Comparison of ENCODE assay signal across 19 cellular contexts in the genomic region with DNA sequence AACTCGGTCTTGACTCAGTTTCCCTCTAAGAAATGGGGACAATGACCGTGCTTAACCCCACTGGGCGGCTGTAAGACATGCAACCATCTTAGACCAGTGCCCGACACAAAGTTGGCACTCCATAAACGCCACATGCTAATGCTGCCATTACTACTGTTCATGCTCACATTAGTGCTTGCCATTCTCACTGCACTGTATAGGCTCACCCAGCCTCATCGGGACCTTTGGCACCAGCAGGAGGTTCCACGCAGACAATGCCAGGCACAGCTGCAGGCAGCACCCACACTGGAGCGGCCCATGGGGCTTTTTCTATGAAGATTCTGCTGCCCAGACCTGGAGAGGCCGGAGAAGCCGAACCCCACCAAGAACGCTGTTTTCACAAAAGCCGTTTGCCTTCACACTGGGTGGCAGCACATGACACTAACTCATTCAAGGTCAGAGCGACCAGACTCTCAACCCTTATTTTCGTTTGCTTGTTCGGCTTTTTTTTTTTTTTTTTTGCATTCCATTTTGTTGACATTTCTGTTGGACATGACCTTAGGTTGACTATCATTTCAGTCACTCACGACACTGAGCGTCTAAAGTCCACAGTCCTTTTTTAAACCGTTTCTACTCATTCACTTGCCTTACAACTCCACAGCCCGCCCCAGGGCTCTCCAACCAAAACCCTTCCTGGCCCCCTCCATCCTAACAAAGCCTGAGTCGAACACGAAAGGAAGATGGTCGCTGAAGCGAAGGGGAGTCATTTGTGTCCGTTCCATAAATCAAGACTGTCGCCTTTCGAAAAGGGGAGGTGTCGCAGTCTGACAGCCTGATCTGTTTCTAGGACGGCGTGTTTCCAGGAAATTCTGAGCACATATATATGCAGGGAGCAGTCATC.
DNase-seq lines count a peak whose midpoint lies in the region; ATAC-seq and TF ChIP-seq lines count a peak whose summit lies in the region.
"Had no signal": no experiment of that assay in that cellular context is flagged by ENCODE, and none has a peak within 500 bp of the region (broad histone marks: within the 10 kb centered on the region; RNA-seq: fewer than 3 reads in every experiment).

No MANE protein-coding gene starts in this region.

- WGBS in body of pancreas, 2 donors = 36 to 43% methylated on average over 28 to 29 of the region's 29 CpGs
- WGBS in liver = 35% methylated on average over 29 of the region's 29 CpGs

- peak; percentile 32 for DNase-seq in H7
- DNase-seq in body of pancreas = peak; percentile 25 to 54 (median 41)
- DNase-seq in renal cortical epithelial cell (ENCODE audit: low read depth) = peak; percentile 17
- DNase-seq in effector CD4-positive, alpha-beta T cell = no peak
- DNase-seq in ecto neural progenitor cell (ENCODE audit: low spot score) = no peak
- no peak for DNase-seq in T1000 (lab: John Stamatoyannopoulos, UW)
- DNase-seq in RKO (ENCODE audit: low spot score) = no peak
- DNase-seq: activated B cell treated with CpG ODN at 0.5 μM for 24 hours; activated effector memory CD4-positive, alpha-beta T cell treated with anti-CD3 and anti-CD28 coated beads, Interleukin-2, amount 50 U/mL, for 16 hours; amniotic stem cell; BE2C; NCI-H1092 treated with DMSO at 0.1 percent for 48 hours; NCI-H226; Right ventricle myocardium superior; stimulated activated CD4-positive, alpha-beta T cell treated with anti-CD3 and anti-CD28 coated beads, Interleukin-4, amount 100 ng/mL, for 24 hours; T-helper 17 cell; testis had no signal

- H3K27me3 ChIP-seq in H7 (ENCODE audit: control insufficient read depth, insufficient read depth, low read length) (no peaks in the 10 kb centered on the region), body of pancreas (no peaks in the 10 kb centered on the region), liver (ENCODE audit: control insufficient read depth in 4 of 4, insufficient read depth in 4 of 4, low read length in 3 of 4) (no peaks in the 10 kb centered on the region)
- H3K27me3 ChIP-seq: BE2C, gastroesophageal sphincter, testis had no signal

- TF ChIP-seq CTCF in body of pancreas (IDR thresholded peaks at IDR 0.05) (peak in 3 of 7 experiments; percentile 18 to 27 (median 22)), liver (IDR thresholded peaks at IDR 0.05; ENCODE audit: low read depth, low read length, missing input control) (no peak)

- no peak overlapping the region for H3K27ac ChIP-seq in body of pancreas
- H3K27ac ChIP-seq in liver (ENCODE audit: low read depth in 1 of 2, low read length in 2 of 2) = peak overlapping the region; percentile 86 to 95
- H3K27ac ChIP-seq: gastroesophageal sphincter, testis had no signal

- intact Hi-C loops in body of pancreas (cut with DNase I) = no loop called here

- no peak for TF ChIP-seq POLR2A in body of pancreas (IDR thresholded peaks at IDR 0.05)

- peak; percentile 77 for ATAC-seq in body of pancreas
- ATAC-seq: gastroesophageal sphincter, T-helper 17 cell had no signal

- H3K9ac ChIP-seq in liver (ENCODE audit: low read depth in 1 of 2, low read length in 2 of 2) = peak overlapping the region; percentile 86 to 95

- no peaks in the 10 kb centered on the region for H3K36me3 ChIP-seq in H7 (replicated peaks; ENCODE audit: control insufficient read depth, insufficient read depth, low read length)
- H3K36me3 ChIP-seq in body of pancreas (replicated peaks in 1 of 2; ENCODE audit: insufficient read depth in 1 of 2, low read depth in 2 of 2) = no peaks in the 10 kb centered on the region
- H3K36me3 ChIP-seq in liver (ENCODE audit: control insufficient read depth in 4 of 4, insufficient read depth in 3 of 4, low read depth in 1 of 4, low read length in 3 of 4) = no peaks in the 10 kb centered on the region
- H3K36me3 ChIP-seq: BE2C, gastroesophageal sphincter had no signal

- H3K4me3 ChIP-seq in H7 (ENCODE audit: insufficient read depth, low read depth, low read length) (no peak overlapping the region), body of pancreas (no peak overlapping the region), liver (ENCODE audit: low read depth in 1 of 3, low read length in 3 of 3) (peak overlapping the region; percentile 40 to 87 (median 66))
- H3K4me3 ChIP-seq: gastroesophageal sphincter, testis had no signal

- H3K4me1 ChIP-seq in body of pancreas = peaks cover 12% of the 10 kb centered on the region
- H3K4me1 ChIP-seq in liver (ENCODE audit: control insufficient read depth in 4 of 4, insufficient read depth in 4 of 4, low read length in 3 of 4) = peaks cover 5 to 16% (median 8%) of the 10 kb centered on the region in 4 donors
- H3K4me1 ChIP-seq: BE2C, gastroesophageal sphincter, testis had no signal

- peak; percentile 69 to 76 for TF ChIP-seq RAD21 in liver (IDR thresholded peaks at IDR 0.05)

- H3K9me3 ChIP-seq in body of pancreas = peaks cover 0 to 4% (median 0%) of the 10 kb centered on the region in 3 donors
- H3K9me3 ChIP-seq in liver (ENCODE audit: control insufficient read depth in 4 of 4, low read length in 3 of 4) = no peaks in the 10 kb centered on the region
- H3K9me3 ChIP-seq: BE2C, testis had no signal

TF ChIP-seq in liver, 16 proteins besides CTCF, POLR2A, EP300 and RAD21:
- TF ChIP-seq HNF4G (IDR thresholded peaks at IDR 0.05) = peak; percentile 92
- TF ChIP-seq MAX (IDR thresholded peaks at IDR 0.05) = peak; percentile 81
- TF ChIP-seq, protein P1, sequence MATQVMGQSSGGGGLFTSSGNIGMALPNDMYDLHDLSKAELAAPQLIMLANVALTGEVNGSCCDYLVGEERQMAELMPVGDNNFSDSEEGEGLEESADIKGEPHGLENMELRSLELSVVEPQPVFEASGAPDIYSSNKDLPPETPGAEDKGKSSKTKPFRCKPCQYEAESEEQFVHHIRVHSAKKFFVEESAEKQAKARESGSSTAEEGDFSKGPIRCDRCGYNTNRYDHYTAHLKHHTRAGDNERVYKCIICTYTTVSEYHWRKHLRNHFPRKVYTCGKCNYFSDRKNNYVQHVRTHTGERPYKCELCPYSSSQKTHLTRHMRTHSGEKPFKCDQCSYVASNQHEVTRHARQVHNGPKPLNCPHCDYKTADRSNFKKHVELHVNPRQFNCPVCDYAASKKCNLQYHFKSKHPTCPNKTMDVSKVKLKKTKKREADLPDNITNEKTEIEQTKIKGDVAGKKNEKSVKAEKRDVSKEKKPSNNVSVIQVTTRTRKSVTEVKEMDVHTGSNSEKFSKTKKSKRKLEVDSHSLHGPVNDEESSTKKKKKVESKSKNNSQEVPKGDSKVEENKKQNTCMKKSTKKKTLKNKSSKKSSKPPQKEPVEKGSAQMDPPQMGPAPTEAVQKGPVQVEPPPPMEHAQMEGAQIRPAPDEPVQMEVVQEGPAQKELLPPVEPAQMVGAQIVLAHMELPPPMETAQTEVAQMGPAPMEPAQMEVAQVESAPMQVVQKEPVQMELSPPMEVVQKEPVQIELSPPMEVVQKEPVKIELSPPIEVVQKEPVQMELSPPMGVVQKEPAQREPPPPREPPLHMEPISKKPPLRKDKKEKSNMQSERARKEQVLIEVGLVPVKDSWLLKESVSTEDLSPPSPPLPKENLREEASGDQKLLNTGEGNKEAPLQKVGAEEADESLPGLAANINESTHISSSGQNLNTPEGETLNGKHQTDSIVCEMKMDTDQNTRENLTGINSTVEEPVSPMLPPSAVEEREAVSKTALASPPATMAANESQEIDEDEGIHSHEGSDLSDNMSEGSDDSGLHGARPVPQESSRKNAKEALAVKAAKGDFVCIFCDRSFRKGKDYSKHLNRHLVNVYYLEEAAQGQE (IDR thresholded peaks at IDR 0.05) = peak; percentile 93
- TF ChIP-seq, protein P2, sequence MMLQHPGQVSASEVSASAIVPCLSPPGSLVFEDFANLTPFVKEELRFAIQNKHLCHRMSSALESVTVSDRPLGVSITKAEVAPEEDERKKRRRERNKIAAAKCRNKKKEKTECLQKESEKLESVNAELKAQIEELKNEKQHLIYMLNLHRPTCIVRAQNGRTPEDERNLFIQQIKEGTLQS (IDR thresholded peaks at IDR 0.05) = peak; percentile 70
- peak; percentile 66 for TF ChIP-seq NR2F2 (IDR thresholded peaks at IDR 0.05)
- peak; percentile 96 to 97 for TF ChIP-seq HNF4A (conservative IDR thresholded peaks at IDR 0.05)
- TF ChIP-seq YY1 (IDR thresholded peaks at IDR 0.05) = peak; percentile 68
- TF ChIP-seq, protein P3, sequence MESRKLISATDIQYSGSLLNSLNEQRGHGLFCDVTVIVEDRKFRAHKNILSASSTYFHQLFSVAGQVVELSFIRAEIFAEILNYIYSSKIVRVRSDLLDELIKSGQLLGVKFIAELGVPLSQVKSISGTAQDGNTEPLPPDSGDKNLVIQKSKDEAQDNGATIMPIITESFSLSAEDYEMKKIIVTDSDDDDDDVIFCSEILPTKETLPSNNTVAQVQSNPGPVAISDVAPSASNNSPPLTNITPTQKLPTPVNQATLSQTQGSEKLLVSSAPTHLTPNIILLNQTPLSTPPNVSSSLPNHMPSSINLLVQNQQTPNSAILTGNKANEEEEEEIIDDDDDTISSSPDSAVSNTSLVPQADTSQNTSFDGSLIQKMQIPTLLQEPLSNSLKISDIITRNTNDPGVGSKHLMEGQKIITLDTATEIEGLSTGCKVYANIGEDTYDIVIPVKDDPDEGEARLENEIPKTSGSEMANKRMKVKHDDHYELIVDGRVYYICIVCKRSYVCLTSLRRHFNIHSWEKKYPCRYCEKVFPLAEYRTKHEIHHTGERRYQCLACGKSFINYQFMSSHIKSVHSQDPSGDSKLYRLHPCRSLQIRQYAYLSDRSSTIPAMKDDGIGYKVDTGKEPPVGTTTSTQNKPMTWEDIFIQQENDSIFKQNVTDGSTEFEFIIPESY (IDR thresholded peaks at IDR 0.05) = peak; percentile 32
- peak; percentile 90 to 94 for TF ChIP-seq RXRA (IDR thresholded peaks at IDR 0.05)
- no peak for TF ChIP-seq GABPA (IDR thresholded peaks at IDR 0.05 in 1 of 2, conservative IDR thresholded peaks at IDR 0.05 in 1 of 2)
- TF ChIP-seq SP1 (IDR thresholded peaks at IDR 0.05) = peak; percentile 98
- no peak for TF ChIP-seq FOXA1 (IDR thresholded peaks at IDR 0.05)
- TF ChIP-seq JUND (IDR thresholded peaks at IDR 0.05) = peak; percentile 52 to 53
- peak; percentile 84 for TF ChIP-seq TAF1 (conservative IDR thresholded peaks at IDR 0.05)
- TF ChIP-seq FOXA2 (IDR thresholded peaks at IDR 0.05) = peak; percentile 31
- no peak for TF ChIP-seq EGR1 (IDR thresholded peaks at IDR 0.05; ENCODE audit: low read depth in 2 of 2)

Comparison
In these comparisons a context has a peak if more than half of its experiments do, and no peak if none do; other contexts are left out.
1. DNase-seq: peak in H7 (single experiment), body of pancreas (4 of 4) and renal cortical epithelial cell (single experiment); none in effector CD4-positive, alpha-beta T cell (single experiment), ecto neural progenitor cell (single experiment), T1000 (single experiment) and RKO (single experiment).
2. H3K4me3 ChIP-seq: peak in liver (3 of 3); none in H7 (single experiment) and body of pancreas (0 of 2).
3. H3K27ac ChIP-seq: peak in liver (2 of 2); none in body of pancreas (0 of 4).